ENCODE assay signal across 1 cellular context in the genomic region with DNA sequence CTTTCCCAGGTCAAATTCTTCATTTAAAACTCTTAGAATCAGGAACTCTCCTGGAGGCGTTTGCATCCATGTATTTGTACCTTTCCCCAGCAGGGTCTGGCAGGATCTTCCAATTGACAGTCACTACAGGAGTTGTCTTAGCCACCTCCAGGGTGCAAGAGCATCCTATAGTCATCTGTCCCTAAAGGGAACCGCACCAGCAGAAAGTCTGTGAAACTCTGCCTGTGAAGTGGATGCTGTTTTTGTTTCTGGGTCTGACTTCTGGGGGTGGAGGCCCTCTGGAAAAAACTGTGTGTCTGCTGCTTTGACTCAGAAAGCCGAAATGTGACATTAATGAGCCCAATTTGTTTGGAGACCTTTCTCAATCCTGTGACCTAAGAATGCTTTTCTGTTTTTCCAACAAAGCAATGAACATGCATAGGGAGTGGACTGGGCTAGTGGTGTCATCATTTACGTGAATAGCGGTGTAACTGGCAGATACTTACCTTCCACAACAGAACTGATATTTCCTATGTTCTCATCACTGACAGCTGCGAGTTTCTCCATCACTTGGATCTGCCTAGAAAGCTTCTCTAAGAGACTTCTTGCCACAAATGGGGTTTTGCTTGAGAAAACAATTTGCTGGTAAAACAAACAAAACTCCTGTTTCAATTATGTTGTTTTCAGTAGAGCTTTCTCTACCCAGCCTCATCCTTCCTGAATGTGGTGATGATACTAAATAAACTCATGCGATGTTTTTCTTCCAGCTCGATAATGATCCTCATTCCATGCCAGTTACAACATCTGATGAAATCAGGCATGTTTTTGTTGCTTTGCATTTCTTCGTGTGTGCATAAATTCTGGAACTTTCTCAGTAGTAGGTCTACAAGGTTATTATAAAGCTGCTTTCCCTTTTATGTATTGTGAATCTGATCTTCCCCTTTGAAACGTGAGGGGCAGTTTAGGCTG.
A peak's percentile ranks its signal among the peaks of the same experiment; 100 is the strongest.
TF ChIP-seq lines count a peak whose summit lies in the region.

No MANE protein-coding gene starts in this region.

TF ChIP-seq in HEK293, 187 proteins besides CTCF, POLR2A, EP300 and RAD21 (continued from another document):
- TF ChIP-seq, protein P1, sequence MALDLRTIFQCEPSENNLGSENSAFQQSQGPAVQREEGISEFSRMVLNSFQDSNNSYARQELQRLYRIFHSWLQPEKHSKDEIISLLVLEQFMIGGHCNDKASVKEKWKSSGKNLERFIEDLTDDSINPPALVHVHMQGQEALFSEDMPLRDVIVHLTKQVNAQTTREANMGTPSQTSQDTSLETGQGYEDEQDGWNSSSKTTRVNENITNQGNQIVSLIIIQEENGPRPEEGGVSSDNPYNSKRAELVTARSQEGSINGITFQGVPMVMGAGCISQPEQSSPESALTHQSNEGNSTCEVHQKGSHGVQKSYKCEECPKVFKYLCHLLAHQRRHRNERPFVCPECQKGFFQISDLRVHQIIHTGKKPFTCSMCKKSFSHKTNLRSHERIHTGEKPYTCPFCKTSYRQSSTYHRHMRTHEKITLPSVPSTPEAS (tag by site-specific recombination; IDR thresholded peaks at IDR 0.05): no peak
- no peak for TF ChIP-seq ZSCAN23 (tag by site-specific recombination; IDR thresholded peaks at IDR 0.05)
- TF ChIP-seq, protein P2, sequence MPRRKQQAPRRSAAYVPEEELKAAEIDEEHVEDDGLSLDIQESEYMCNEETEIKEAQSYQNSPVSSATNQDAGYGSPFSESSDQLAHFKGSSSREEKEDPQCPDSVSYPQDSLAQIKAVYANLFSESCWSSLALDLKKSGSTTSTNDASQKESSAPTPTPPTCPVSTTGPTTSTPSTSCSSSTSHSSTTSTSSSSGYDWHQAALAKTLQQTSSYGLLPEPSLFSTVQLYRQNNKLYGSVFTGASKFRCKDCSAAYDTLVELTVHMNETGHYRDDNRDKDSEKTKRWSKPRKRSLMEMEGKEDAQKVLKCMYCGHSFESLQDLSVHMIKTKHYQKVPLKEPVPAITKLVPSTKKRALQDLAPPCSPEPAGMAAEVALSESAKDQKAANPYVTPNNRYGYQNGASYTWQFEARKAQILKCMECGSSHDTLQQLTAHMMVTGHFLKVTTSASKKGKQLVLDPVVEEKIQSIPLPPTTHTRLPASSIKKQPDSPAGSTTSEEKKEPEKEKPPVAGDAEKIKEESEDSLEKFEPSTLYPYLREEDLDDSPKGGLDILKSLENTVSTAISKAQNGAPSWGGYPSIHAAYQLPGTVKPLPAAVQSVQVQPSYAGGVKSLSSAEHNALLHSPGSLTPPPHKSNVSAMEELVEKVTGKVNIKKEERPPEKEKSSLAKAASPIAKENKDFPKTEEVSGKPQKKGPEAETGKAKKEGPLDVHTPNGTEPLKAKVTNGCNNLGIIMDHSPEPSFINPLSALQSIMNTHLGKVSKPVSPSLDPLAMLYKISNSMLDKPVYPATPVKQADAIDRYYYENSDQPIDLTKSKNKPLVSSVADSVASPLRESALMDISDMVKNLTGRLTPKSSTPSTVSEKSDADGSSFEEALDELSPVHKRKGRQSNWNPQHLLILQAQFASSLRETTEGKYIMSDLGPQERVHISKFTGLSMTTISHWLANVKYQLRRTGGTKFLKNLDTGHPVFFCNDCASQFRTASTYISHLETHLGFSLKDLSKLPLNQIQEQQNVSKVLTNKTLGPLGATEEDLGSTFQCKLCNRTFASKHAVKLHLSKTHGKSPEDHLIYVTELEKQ (tag by site-specific recombination; IDR thresholded peaks at IDR 0.05; ENCODE audit: borderline replicate concordance): no peak
- TF ChIP-seq ZNF155 (tag by site-specific recombination; IDR thresholded peaks at IDR 0.05): no peak
- TF ChIP-seq ZNF843 (tag by site-specific recombination; IDR thresholded peaks at IDR 0.05): no peak
- TF ChIP-seq ZNF555 (tag by site-specific recombination; conservative IDR thresholded peaks at IDR 0.05): no peak
- peak; percentile 56 for TF ChIP-seq WT1 (tag by site-specific recombination; IDR thresholded peaks at IDR 0.05)
- TF ChIP-seq, protein P3, sequence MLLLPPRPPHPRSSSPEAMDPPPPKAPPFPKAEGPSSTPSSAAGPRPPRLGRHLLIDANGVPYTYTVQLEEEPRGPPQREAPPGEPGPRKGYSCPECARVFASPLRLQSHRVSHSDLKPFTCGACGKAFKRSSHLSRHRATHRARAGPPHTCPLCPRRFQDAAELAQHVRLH (tag by site-specific recombination; IDR thresholded peaks at IDR 0.05): no peak
- TF ChIP-seq ZNF335 (tag by site-specific recombination; conservative IDR thresholded peaks at IDR 0.05): peak; percentile 5; the same call in 1 of the 2 replicates
- TF ChIP-seq, protein P4, sequence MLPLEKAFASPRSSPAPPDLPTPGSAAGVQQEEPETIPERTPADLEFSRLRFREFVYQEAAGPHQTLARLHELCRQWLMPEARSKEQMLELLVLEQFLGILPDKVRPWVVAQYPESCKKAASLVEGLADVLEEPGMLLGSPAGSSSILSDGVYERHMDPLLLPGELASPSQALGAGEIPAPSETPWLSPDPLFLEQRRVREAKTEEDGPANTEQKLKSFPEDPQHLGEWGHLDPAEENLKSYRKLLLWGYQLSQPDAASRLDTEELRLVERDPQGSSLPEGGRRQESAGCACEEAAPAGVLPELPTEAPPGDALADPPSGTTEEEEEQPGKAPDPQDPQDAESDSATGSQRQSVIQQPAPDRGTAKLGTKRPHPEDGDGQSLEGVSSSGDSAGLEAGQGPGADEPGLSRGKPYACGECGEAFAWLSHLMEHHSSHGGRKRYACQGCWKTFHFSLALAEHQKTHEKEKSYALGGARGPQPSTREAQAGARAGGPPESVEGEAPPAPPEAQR (tag by site-specific recombination; IDR thresholded peaks at IDR 0.05): no peak
- TF ChIP-seq, protein P5, sequence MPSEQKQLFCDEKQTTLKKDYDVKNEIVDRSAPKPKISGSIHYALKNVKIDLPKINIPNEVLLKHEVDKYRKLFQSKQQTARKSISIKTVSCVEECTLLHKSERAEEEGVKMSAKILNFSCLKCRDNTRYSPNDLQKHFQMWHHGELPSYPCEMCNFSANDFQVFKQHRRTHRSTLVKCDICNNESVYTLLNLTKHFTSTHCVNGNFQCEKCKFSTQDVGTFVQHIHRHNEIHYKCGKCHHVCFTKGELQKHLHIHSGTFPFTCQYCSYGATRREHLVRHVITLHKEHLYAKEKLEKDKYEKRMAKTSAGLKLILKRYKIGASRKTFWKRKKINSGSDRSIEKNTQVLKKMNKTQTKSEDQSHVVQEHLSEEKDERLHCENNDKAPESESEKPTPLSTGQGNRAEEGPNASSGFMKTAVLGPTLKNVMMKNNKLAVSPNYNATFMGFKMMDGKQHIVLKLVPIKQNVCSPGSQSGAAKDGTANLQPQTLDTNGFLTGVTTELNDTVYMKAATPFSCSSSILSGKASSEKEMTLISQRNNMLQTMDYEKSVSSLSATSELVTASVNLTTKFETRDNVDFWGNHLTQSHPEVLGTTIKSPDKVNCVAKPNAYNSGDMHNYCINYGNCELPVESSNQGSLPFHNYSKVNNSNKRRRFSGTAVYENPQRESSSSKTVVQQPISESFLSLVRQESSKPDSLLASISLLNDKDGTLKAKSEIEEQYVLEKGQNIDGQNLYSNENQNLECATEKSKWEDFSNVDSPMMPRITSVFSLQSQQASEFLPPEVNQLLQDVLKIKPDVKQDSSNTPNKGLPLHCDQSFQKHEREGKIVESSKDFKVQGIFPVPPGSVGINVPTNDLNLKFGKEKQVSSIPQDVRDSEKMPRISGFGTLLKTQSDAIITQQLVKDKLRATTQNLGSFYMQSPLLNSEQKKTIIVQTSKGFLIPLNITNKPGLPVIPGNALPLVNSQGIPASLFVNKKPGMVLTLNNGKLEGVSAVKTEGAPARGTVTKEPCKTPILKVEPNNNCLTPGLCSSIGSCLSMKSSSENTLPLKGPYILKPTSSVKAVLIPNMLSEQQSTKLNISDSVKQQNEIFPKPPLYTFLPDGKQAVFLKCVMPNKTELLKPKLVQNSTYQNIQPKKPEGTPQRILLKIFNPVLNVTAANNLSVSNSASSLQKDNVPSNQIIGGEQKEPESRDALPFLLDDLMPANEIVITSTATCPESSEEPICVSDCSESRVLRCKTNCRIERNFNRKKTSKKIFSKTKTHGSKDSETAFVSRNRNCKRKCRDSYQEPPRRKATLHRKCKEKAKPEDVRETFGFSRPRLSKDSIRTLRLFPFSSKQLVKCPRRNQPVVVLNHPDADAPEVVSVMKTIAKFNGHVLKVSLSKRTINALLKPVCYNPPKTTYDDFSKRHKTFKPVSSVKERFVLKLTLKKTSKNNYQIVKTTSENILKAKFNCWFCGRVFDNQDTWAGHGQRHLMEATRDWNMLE (tag by site-specific recombination; conservative IDR thresholded peaks at IDR 0.05; ENCODE audit: low read depth): 0 out of 2 replicates have a peak, but pooled peaks have one; percentile 20
